ENCODE assay signal across 22 cellular contexts in the genomic region with DNA sequence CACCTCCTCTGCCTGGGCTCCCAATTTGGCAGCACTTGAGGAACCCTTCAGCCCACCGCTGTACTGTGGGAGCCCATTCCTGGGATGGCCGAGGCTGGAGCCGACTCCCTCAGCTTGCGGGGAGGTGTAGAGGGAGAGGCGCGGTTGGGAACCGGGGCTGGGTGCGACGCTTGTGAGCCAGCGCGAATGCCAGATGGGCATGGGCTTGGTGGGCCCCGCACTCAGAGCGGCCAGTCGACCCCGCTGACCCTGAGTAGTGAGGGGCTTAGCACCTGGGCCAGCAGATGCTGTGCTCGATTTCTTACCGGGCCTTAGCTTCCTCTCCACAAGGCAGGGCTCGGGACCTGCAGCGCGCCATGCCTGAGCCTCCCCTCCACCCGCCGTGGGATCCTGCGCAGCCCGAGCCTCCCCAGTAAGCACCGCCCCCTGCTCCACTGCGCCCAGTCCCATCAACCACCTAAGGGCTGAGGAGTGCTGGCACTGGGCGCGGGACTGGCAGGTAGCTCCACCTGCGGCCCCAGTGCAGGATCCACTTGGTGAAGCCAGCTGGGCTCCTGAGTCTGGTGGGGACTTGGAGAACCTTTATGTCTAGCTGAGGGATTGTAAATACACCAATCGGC. TPM values are rescaled to one million over a fixed set of nuclear protein-coding genes. Genes with fewer than 3 reads are reported as not detected.
DNase-seq lines count a peak whose midpoint lies in the region; ATAC-seq and TF ChIP-seq lines count a peak whose summit lies in the region.
"Had no signal": no experiment of that assay in that cellular context is flagged by ENCODE, and none has a peak within 500 bp of the region (broad histone marks: within the 10 kb centered on the region; RNA-seq: fewer than 3 reads in every experiment).

No MANE protein-coding gene starts in this region.

- H2BK15ac ChIP-seq in neuronal stem cell (ENCODE audit: low read length): no peak overlapping the region

- H2AFZ ChIP-seq in neuronal stem cell (ENCODE audit: low read length): no peak overlapping the region

- no peak overlapping the region for H3K4me2 ChIP-seq in neuronal stem cell (ENCODE audit: insufficient read depth, low read length, poor library complexity, severe bottlenecking)
- H3K4me2 ChIP-seq: BLaER1 had no signal

- H3K4ac ChIP-seq in neuronal stem cell (ENCODE audit: low read length): no peak overlapping the region

- no peak overlapping the region for H3K9ac ChIP-seq in neuronal stem cell (ENCODE audit: low read depth, low read length, poor library complexity)
- H3K9ac ChIP-seq: BLaER1 had no signal

- H2BK12ac ChIP-seq in neuronal stem cell (ENCODE audit: low read length): no peak overlapping the region

- TF ChIP-seq CTCF in chondrocyte (IDR thresholded peaks at IDR 0.05) (no peak), type B pancreatic cell (conservative IDR thresholded peaks at IDR 0.05) (no peak), nephron progenitor cell (IDR thresholded peaks at IDR 0.05) (no peak)

- WGBS in neuronal stem cell (ENCODE audit: extremely low coverage in 2 of 2, insufficient read length in 2 of 2, insufficient replicate concordance in 1 of 2), 2 donors: no CpG with 5 or more reads among the region's 30 CpGs

- H2BK120ac ChIP-seq in neuronal stem cell (ENCODE audit: low read depth, low read length): no peak overlapping the region

- H3K79me1 ChIP-seq in neuronal stem cell (ENCODE audit: low read depth, low read length): no peaks in the 10 kb centered on the region

- H3K4me3 Mint-ChIP-seq in chondrocyte (ENCODE audit: unreplicated experiment) (no peak overlapping the region), type B pancreatic cell (no peak overlapping the region), nephron progenitor cell (no peak overlapping the region)
- H3K4me3 Mint-ChIP-seq: CD14-positive monocyte; CD4-positive, alpha-beta memory T cell; CD4-positive, CD25-positive, alpha-beta regulatory T cell; CD8-positive, alpha-beta memory T cell had no signal

- H2BK5ac ChIP-seq in neuronal stem cell (ENCODE audit: low read length): no peak overlapping the region

- no peaks in the 10 kb centered on the region for H3K9me3 ChIP-seq in neuronal stem cell (replicated peaks in 1 of 2; ENCODE audit: control insufficient read depth in 2 of 2, insufficient read depth in 1 of 2, low read depth in 1 of 2, low read length in 2 of 2)
- H3K9me3 ChIP-seq: BE2C, BLaER1, Caco-2 had no signal

- H3K4me1 ChIP-seq in neuronal stem cell (ENCODE audit: control insufficient read depth in 2 of 2, insufficient read depth in 1 of 2, low read depth in 1 of 2, low read length in 2 of 2): no peaks in the 10 kb centered on the region
- H3K4me1 ChIP-seq: BE2C, BLaER1, Caco-2 had no signal

- H3K18ac ChIP-seq in neuronal stem cell (ENCODE audit: low read length): peak overlapping the region; percentile 57

- H3K27ac ChIP-seq in neuronal stem cell (replicated peaks; ENCODE audit: low read length): no peak overlapping the region
- H3K27ac ChIP-seq: BLaER1 had no signal

- no peak overlapping the region for H3K4me3 ChIP-seq in neuronal stem cell (ENCODE audit: low read length in 2 of 2)
- H3K4me3 ChIP-seq: BLaER1 had no signal

- H3K27ac Mint-ChIP-seq in chondrocyte (ENCODE audit: unreplicated experiment) (no peak overlapping the region), type B pancreatic cell (no peak overlapping the region), nephron progenitor cell (no peak overlapping the region)
- H3K27ac Mint-ChIP-seq: CD4-positive, alpha-beta memory T cell; CD8-positive, alpha-beta memory T cell had no signal

- peak overlapping the region; percentile 63 for H2AK5ac ChIP-seq in neuronal stem cell (ENCODE audit: low read depth, low read length)

- no peak overlapping the region for H4K8ac ChIP-seq in neuronal stem cell (ENCODE audit: low read depth, low read length)

- H3K36me3 Mint-ChIP-seq in chondrocyte (ENCODE audit: low read depth) (peaks cover 2% of the 10 kb centered on the region), type B pancreatic cell (no peaks in the 10 kb centered on the region), nephron progenitor cell (ENCODE audit: low read depth) (no peaks in the 10 kb centered on the region)
- H3K36me3 Mint-ChIP-seq: CD14-positive monocyte; CD4-positive, alpha-beta memory T cell; CD4-positive, CD25-positive, alpha-beta regulatory T cell; CD8-positive, alpha-beta memory T cell had no signal

- no peaks in the 10 kb centered on the region for H3K4me1 Mint-ChIP-seq in chondrocyte (ENCODE audit: low read depth)
- no peaks in the 10 kb centered on the region for H3K4me1 Mint-ChIP-seq in type B pancreatic cell (ENCODE audit: unreplicated experiment)
- H3K4me1 Mint-ChIP-seq in nephron progenitor cell: peaks cover 7% of the 10 kb centered on the region
- H3K4me1 Mint-ChIP-seq: CD4-positive, alpha-beta memory T cell; CD4-positive, CD25-positive, alpha-beta regulatory T cell; CD8-positive, alpha-beta memory T cell had no signal

- no peak overlapping the region for H4K91ac ChIP-seq in neuronal stem cell (ENCODE audit: low read depth, low read length, poor library complexity)

- no peaks in the 10 kb centered on the region for H3K36me3 ChIP-seq in neuronal stem cell (replicated peaks in 1 of 2; ENCODE audit: control insufficient read depth in 2 of 2, insufficient read depth in 2 of 2, low read length in 2 of 2)
- H3K36me3 ChIP-seq: BE2C, BLaER1 had no signal

- H3K14ac ChIP-seq in neuronal stem cell (ENCODE audit: low read length): no peak overlapping the region

- no peaks in the 10 kb centered on the region for H3K9me3 Mint-ChIP-seq in chondrocyte (ENCODE audit: low read depth)
- no peaks in the 10 kb centered on the region for H3K9me3 Mint-ChIP-seq in type B pancreatic cell
- H3K9me3 Mint-ChIP-seq in nephron progenitor cell: peaks cover 5% of the 10 kb centered on the region
- H3K9me3 Mint-ChIP-seq: CD4-positive, alpha-beta memory T cell; CD4-positive, CD25-positive, alpha-beta regulatory T cell; CD8-positive, alpha-beta memory T cell had no signal

- no peaks in the 10 kb centered on the region for H3K27me3 Mint-ChIP-seq in chondrocyte (ENCODE audit: low read depth)
- peaks cover 3% of the 10 kb centered on the region for H3K27me3 Mint-ChIP-seq in type B pancreatic cell
- no peaks in the 10 kb centered on the region for H3K27me3 Mint-ChIP-seq in nephron progenitor cell (ENCODE audit: low read depth, poor library complexity)

- no peaks in the 10 kb centered on the region for H3K27me3 ChIP-seq in neuronal stem cell (ENCODE audit: control insufficient read depth in 3 of 3, insufficient read depth in 3 of 3, low read depth in 1 of 3, low read length in 3 of 3)
- H3K27me3 ChIP-seq: BE2C, BLaER1 had no signal

- ATAC-seq in HG02610 (IDR thresholded peaks at IDR 0.05; ENCODE audit: unreplicated experiment): no peak

- no peak overlapping the region for H3K23ac ChIP-seq in neuronal stem cell (ENCODE audit: low read depth, low read length, poor library complexity)

- DNase-seq in chondrocyte (ENCODE audit: low spot score) (peak; percentile 88), dedifferentiated amniotic fluid mesenchymal stem cell (ENCODE audit: extremely low spot score) (peak; percentile 7), neuronal stem cell (ENCODE audit: low spot score) (no peak), type B pancreatic cell (ENCODE audit: extremely low spot score, unreplicated experiment) (peak; percentile 58), COR-L47 (lab: John Stamatoyannopoulos, UW) (no peak), nephron progenitor cell (no peak)
- DNase-seq: 8988T; ACHN; BE2C; C1 segment of cervical spinal cord; Caco-2; Calu3; CD4-positive, alpha-beta memory T cell; CD4-positive, CD25-positive, alpha-beta regulatory T cell; CD8-positive, alpha-beta memory T cell; DMS79 treated with DMSO at 0.1 percent for 48 hours; GF-D8 had no signal

RNA-seq across cellular contexts. Expression of gene DEFB108B, which starts 58.3 kb away (rescaled TPM):
- total RNA-seq in chondrocyte: not detected in 3 replicates
- polyA plus RNA-seq in neuronal stem cell (2013, experiment 1 of 2): not detected
- polyA plus RNA-seq in neuronal stem cell (2013, experiment 2 of 2): not detected
- not detected in 2 replicates for total RNA-seq in type B pancreatic cell (ENCODE audit: low replicate concordance)
- total RNA-seq: A673; Caco-2; Calu3; CD4-positive, alpha-beta memory T cell; CD4-positive, CD25-positive, alpha-beta regulatory T cell; CD8-positive, alpha-beta memory T cell had no signal
- polyA plus RNA-seq: AG04450; CD14-positive monocyte; CD4-positive, alpha-beta memory T cell; CD4-positive, CD25-positive, alpha-beta regulatory T cell; CD8-positive, alpha-beta memory T cell had no signal

Comparison
In these comparisons a context has a peak if more than half of its experiments do, and no peak if none do; other contexts are left out.
1. DNase-seq: peak in chondrocyte (single experiment), dedifferentiated amniotic fluid mesenchymal stem cell (single experiment) and type B pancreatic cell (single experiment); none in neuronal stem cell (single experiment), COR-L47 (single experiment) and nephron progenitor cell (single experiment).